Comparison of ENCODE assay signal across 8 cellular contexts in the genomic region with DNA sequence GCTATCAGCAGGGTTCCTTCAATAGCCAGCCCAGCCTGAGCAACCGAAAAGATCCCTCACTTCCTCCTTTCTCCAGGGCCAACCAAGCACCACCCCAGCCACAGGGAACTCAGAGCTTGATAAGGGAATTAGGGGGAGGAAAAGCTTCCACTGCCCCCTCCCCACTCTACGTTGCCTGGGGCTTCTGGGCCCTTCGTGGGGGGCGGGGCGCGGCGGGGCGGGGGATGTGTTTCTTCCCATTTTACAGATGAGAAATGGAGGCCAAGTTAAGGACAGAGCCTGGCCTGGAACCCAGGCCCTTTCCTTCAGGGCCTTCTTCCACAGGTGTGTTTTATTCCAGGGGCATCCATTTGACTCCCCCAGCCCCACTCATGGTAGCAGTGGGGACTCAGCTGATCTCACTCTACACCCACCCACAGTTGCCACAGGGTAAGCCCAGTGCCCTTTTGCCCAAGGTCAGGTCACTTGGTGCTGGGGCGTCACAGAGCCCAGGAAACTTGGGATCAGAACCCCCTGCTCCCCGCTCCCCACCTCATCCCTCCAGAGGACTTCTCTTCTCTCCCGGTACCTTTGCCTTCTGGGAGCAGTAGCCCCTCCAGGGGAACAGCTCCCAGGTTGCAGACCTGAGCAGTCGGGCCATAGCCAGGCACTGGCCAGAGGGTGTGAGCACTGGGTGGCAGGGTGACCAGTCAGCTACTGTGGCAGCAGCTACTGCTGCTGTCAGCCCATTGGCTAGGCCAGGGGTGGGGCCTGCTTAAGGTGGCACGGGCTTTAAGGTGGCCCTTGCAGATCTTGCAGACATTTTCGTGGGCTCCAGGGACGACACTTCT. TPM values are rescaled to one million over a fixed set of nuclear protein-coding genes. Genes with fewer than 3 reads are reported as not detected.
DNase-seq lines count a peak whose midpoint lies in the region; ATAC-seq and TF ChIP-seq lines count a peak whose summit lies in the region.

A gene (minus strand): TSS at position 700 of the 830 bp plus-strand sequence. CDS start 60 bp downstream, at position 640.

- TF ChIP-seq CTCF in NB4 (IDR thresholded peaks at IDR 0.05; ENCODE audit: low read depth, low read length) (no peak), MCF 10A (IDR thresholded peaks at IDR 0.05; ENCODE audit: unreplicated experiment) (no peak)

- ATAC-seq in sciatic nerve (peak; percentile 96), HG03135 (IDR thresholded peaks at IDR 0.05; ENCODE audit: unreplicated experiment) (no peak)

- H3K27ac Mint-ChIP-seq in MCF 10A (ENCODE audit: low read depth, unreplicated experiment): no peak within 1 kb of the TSS

- POLR2A ChIA-PET in MCF 10A (lab: Yijun Ruan, JAX): interaction anchor here (0.7 to 1.6 kb wide), 3 partner anchors 105 to 131 kb away, joined by 3 to 4 read pairs (median 3); a partner anchor contains a TSS

- H3K36me3 Mint-ChIP-seq in MCF 10A (ENCODE audit: insufficient read depth, unreplicated experiment): peaks cover 18% of the 10 kb centered on the region

- H3K4me3 ChIP-seq in NB4 (ENCODE audit: low read depth, low read length): peak within 1 kb of the TSS; percentile 43
- peak within 1 kb of the TSS; percentile 30 for H3K4me3 ChIP-seq in iPS-11a (ENCODE audit: low read depth, low read length)

- intact Hi-C loops in MCF 10A (cut with micrococcal nuclease) (no loop called here), sciatic nerve (cut with DNase I) (no loop called here)

- no peaks in the 10 kb centered on the region for H3K9me3 Mint-ChIP-seq in MCF 10A (ENCODE audit: unreplicated experiment)

- peaks cover 4% of the 10 kb centered on the region for H3K4me1 Mint-ChIP-seq in MCF 10A (ENCODE audit: insufficient read depth, unreplicated experiment)

- H3K4me3 Mint-ChIP-seq in MCF 10A (ENCODE audit: unreplicated experiment): peak within 1 kb of the TSS; percentile 70

- BruUV-seq in MCF 10A (replicated peaks; lab: Mats Ljungman, UMichigan): no TSS peak

- CTCF ChIA-PET in MCF 10A (lab: Yijun Ruan, JAX): interaction anchor here (0.6 to 1.0 kb wide), 2 partner anchors 117 to 118 kb away, joined by 3 read pairs; a partner anchor contains a TSS

- H3K27me3 Mint-ChIP-seq in MCF 10A (ENCODE audit: insufficient read depth, unreplicated experiment): no peaks in the 10 kb centered on the region

- peak; percentile 36 for TF ChIP-seq POLR2A in NB4 (IDR thresholded peaks at IDR 0.05; ENCODE audit: extremely low read depth, insufficient read length)

- DNase-seq in GDM1 (lab: John Stamatoyannopoulos, UW): peak; percentile 4
- DNase-seq in NB4 (ENCODE audit: low read depth): peak; percentile 83
- peak; percentile 41 for DNase-seq in MCF 10A (ENCODE audit: unreplicated experiment)
- peak; percentile 85 for DNase-seq in sciatic nerve (ENCODE audit: low spot score)
- DNase-seq in effector CD4-positive, alpha-beta T cell: no peak
- no peak for DNase-seq in NCI-H128 (lab: John Stamatoyannopoulos, UW; ENCODE audit: unreplicated experiment)

RNA-seq across cellular contexts. Expression of the gene that starts here (rescaled TPM):
- total RNA-seq in MCF 10A (2022) (0.15 and 0.30 TPM in 2 replicates), sciatic nerve (12.1 TPM)

Comparison
In these comparisons a context has a peak if more than half of its experiments do, and no peak if none do; other contexts are left out.
1. RNA of the gene that starts here (total RNA-seq): 12.1 TPM in sciatic nerve (single experiment); 0.15 to 0.30 TPM in MCF 10A; every median in the first group is over 10 times any median in the second.
2. Peak in DNase-seq in MCF 10A; RNA of the gene not detected or under 1 TPM.
3. DNase-seq: peak in GDM1 (single experiment), NB4 (single experiment) and sciatic nerve (single experiment); none in effector CD4-positive, alpha-beta T cell (single experiment) and NCI-H128 (single experiment).